ENCODE assay signal across 15 cellular contexts in genomic region chr12:467591-467990, GRCh38. TPM values are rescaled to one million over a fixed set of nuclear protein-coding genes. Genes with fewer than 3 reads are reported as not detected.
"Had no signal": no experiment of that assay in that cellular context is flagged by ENCODE, and none has a peak within 500 bp of the region (broad histone marks: within the 10 kb centered on the region; RNA-seq: fewer than 3 reads in every experiment).

No MANE protein-coding gene starts in this region.

- H3K27ac ChIP-seq: gastrocnemius medialis, suprapubic skin had no signal

- H3K4me3 ChIP-seq: gastrocnemius medialis, lung, suprapubic skin had no signal

- ATAC-seq: activated T-helper 17 cell treated with anti-CD3 and anti-CD28 coated beads, Interleukin-2, amount 50 U/mL, for 72 hours; gastrocnemius medialis; SK-N-SH treated with all-trans-retinoic acid at 6 μM for 48 hours; stimulated activated naive CD8-positive, alpha-beta T cell treated with anti-CD3 and anti-CD28 coated beads, Interleukin-15, Interleukin-2, amounts not matched to agents 100 U/mL and 50 U/mL, for 24 hours had no signal

- DNase-seq: activated CD4-positive, alpha-beta T cell treated with anti-CD3 and anti-CD28 coated beads, Interleukin-2, amount 10 ng/mL, durations not matched to agents 7 days and 5 days; activated CD4-positive, CD25-positive, alpha-beta regulatory T cell; activated naive CD4-positive, alpha-beta T cell treated with anti-CD3 and anti-CD28 coated beads for 36 hours; activated T-cell treated with anti-CD3 and anti-CD28 coated beads for 4 hours; cerebellar nuclear complex; gastrocnemius medialis; kidney glomerular epithelial cell; nephron progenitor cell; stimulated activated CD4-positive, alpha-beta T cell treated with anti-CD3 and anti-CD28 coated beads, Interleukin-2, amount 100 ng/mL, for 48 hours; stimulated activated naive CD8-positive, alpha-beta T cell treated with anti-CD3 and anti-CD28 coated beads, Interleukin-15, Interleukin-2, amounts not matched to agents 100 U/mL and 50 U/mL, for 24 hours had no signal

- H3K9me3 ChIP-seq: gastrocnemius medialis, suprapubic skin had no signal

- H3K36me3 ChIP-seq: gastrocnemius medialis, suprapubic skin had no signal

- H3K27me3 ChIP-seq: gastrocnemius medialis, suprapubic skin had no signal

RNA-seq across cellular contexts. Expression of gene B4GALNT3, which starts 7.9 kb away (rescaled TPM):
- total RNA-seq: pulmonary artery endothelial cell had no signal
